Comparison of ENCODE assay signal across 16 cellular contexts in genomic region chr2:195202163-195202845, GRCh38.
DNase-seq lines count a peak whose midpoint lies in the region; ATAC-seq and TF ChIP-seq lines count a peak whose summit lies in the region.
"Had no signal": no experiment of that assay in that cellular context is flagged by ENCODE, and none has a peak within 500 bp of the region (broad histone marks: within the 10 kb centered on the region; RNA-seq: fewer than 3 reads in every experiment).

No MANE protein-coding gene starts in this region.

- H3K27me3 ChIP-seq in brain microvascular endothelial cell (replicated peaks), result no peaks in the 10 kb centered on the region
- H3K27me3 ChIP-seq: vagina had no signal

- H3K27ac ChIP-seq in brain microvascular endothelial cell, result no peak overlapping the region
- H3K27ac ChIP-seq: KMS-11, parathyroid adenoma, vagina had no signal

- no peaks in the 10 kb centered on the region for H3K36me3 ChIP-seq in brain microvascular endothelial cell (replicated peaks)
- H3K36me3 ChIP-seq: vagina had no signal

- intact Hi-C loops in activated naive CD4-positive, alpha-beta T cell treated with anti-CD3 and anti-CD28 coated beads for 36 hours (cut with micrococcal nuclease), result no loop called here

- CTCF ChIA-PET in activated naive CD4-positive, alpha-beta T cell treated with anti-CD3 and anti-CD28 coated beads for 36 hours (lab: Charles Lee), result interaction anchor here (0.6 kb wide), 1 partner anchor 156 kb away, joined by 3 read pairs; no protein-coding TSS in a partner anchor

- TF ChIP-seq CTCF in brain microvascular endothelial cell (IDR thresholded peaks at IDR 0.05; ENCODE audit: low read depth, low read length, missing control alignments), result no peak

- in situ Hi-C loops in brain microvascular endothelial cell (cut with HindIII; ENCODE audit: low pct_ligation_motif_present, low sequenced_read_pairs), result no loop called here

- no peaks in the 10 kb centered on the region for H3K27me3 Mint-ChIP-seq in activated naive CD4-positive, alpha-beta T cell treated with anti-CD3 and anti-CD28 coated beads for 36 hours (ENCODE audit: low read depth)

- DNase-seq in activated naive CD4-positive, alpha-beta T cell treated with anti-CD3 and anti-CD28 coated beads for 36 hours, result peak; percentile 27
- no peak for DNase-seq in activated naive CD4-positive, alpha-beta T cell treated with anti-CD3 and anti-CD28 coated beads, Interleukin-2, amount 50 U/mL, for 16 hours
- DNase-seq in NCI-H2227 treated with DMSO at 0.1 percent for 48 hours (lab: John Stamatoyannopoulos, UW) (peak; percentile 47), brain microvascular endothelial cell (peak; percentile 25), NCI-H345 treated with DMSO at 0.1 percent for 48 hours (lab: John Stamatoyannopoulos, UW; ENCODE audit: unreplicated experiment) (no peak), NCI-H510A treated with DMSO at 0.1 percent for 48 hours (lab: John Stamatoyannopoulos, UW) (no peak)
- no peak for DNase-seq in stimulated activated naive CD8-positive, alpha-beta T cell treated with anti-CD3 and anti-CD28 coated beads, Interleukin-15, Interleukin-2, amounts not matched to agents 100 U/mL and 50 U/mL, for 24 hours
- DNase-seq: amygdala; DMS79; effector memory CD4-positive, alpha-beta T cell; OCI-M1 had no signal

- H3K27ac Mint-ChIP-seq in activated naive CD4-positive, alpha-beta T cell treated with anti-CD3 and anti-CD28 coated beads for 36 hours, result peak overlapping the region; percentile 5

- H3K9me3 Mint-ChIP-seq in activated naive CD4-positive, alpha-beta T cell treated with anti-CD3 and anti-CD28 coated beads for 36 hours, result no peaks in the 10 kb centered on the region

- H3K36me3 Mint-ChIP-seq in activated naive CD4-positive, alpha-beta T cell treated with anti-CD3 and anti-CD28 coated beads for 36 hours (ENCODE audit: low read depth), result no peaks in the 10 kb centered on the region

- no peak overlapping the region for H3K4me3 ChIP-seq in brain microvascular endothelial cell (ENCODE audit: low read depth, low read length)
- H3K4me3 ChIP-seq: lung, vagina had no signal

- peak; percentile 68 for ATAC-seq in stimulated activated naive CD8-positive, alpha-beta T cell treated with anti-CD3 and anti-CD28 coated beads, Interleukin-15, Interleukin-2, amounts not matched to agents 100 U/mL and 50 U/mL, for 24 hours
- ATAC-seq in HG03135 (IDR thresholded peaks at IDR 0.05; ENCODE audit: unreplicated experiment), result no peak

- peaks cover 15% of the 10 kb centered on the region for H3K4me1 Mint-ChIP-seq in activated naive CD4-positive, alpha-beta T cell treated with anti-CD3 and anti-CD28 coated beads for 36 hours (ENCODE audit: low read depth)

- H3K4me3 Mint-ChIP-seq in activated naive CD4-positive, alpha-beta T cell treated with anti-CD3 and anti-CD28 coated beads for 36 hours, result no peak overlapping the region

Comparison
In these comparisons a context has a peak if more than half of its experiments do, and no peak if none do; other contexts are left out.
1. DNase-seq: peak in activated naive CD4-positive, alpha-beta T cell treated with anti-CD3 and anti-CD28 coated beads for 36 hours (single experiment), NCI-H2227 treated with DMSO at 0.1 percent for 48 hours (single experiment) and brain microvascular endothelial cell (single experiment); none in activated naive CD4-positive, alpha-beta T cell treated with anti-CD3 and anti-CD28 coated beads, Interleukin-2, amount 50 U/mL, for 16 hours (single experiment), stimulated activated naive CD8-positive, alpha-beta T cell treated with anti-CD3 and anti-CD28 coated beads, Interleukin-15, Interleukin-2, amounts not matched to agents 100 U/mL and 50 U/mL, for 24 hours (single experiment), NCI-H345 treated with DMSO at 0.1 percent for 48 hours (single experiment) and NCI-H510A treated with DMSO at 0.1 percent for 48 hours (single experiment).